Comparison of ENCODE assay signal across 19 cellular contexts in the genomic region with DNA sequence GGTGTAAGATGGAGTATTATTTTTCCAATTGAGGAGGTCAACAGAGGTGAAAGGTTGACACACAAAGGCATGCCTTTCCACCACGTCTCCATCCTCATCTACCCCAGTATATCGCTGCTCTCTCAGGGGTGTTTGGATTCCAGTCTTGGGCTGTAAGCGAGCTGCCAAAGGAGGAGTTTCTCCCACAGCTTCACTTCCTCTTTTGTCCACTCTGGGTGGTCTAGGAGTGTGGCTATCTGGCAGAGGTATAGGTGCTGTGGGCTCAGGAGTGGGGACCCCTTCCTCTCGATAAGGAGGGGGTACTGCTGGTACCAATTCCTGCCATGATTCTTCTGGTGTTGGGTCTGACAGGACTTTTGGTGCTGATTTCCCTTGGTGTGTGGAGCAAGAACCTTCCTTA.
"Had no signal": no experiment of that assay in that cellular context is flagged by ENCODE, and none has a peak within 500 bp of the region (broad histone marks: within the 10 kb centered on the region; RNA-seq: fewer than 3 reads in every experiment).

No MANE protein-coding gene starts in this region.

- DNase-seq: effector CD4-positive, alpha-beta T cell; endodermal cell; erythroblast; foreskin keratinocyte; immature natural killer cell; kidney; left cardiac atrium; left ventricle myocardium inferior; lower lobe of right lung; natural killer cell; nucleus accumbens; ovary; right cardiac atrium; stimulated activated CD4-positive, alpha-beta T cell treated with anti-CD3 and anti-CD28 coated beads, Interleukin-2, amount 100 ng/mL, for 24 hours; stimulated activated CD4-positive, alpha-beta T cell treated with anti-CD3 and anti-CD28 coated beads, Interleukin-4, amount 100 ng/mL, for 4 hours; stimulated activated naive B cell treated with anti-CD40 and anti-IgM and Interleukin-4, amounts not matched to agents 10 μg/mL and 1 μg/mL and 100 μg/mL, for 72 hours; stimulated activated naive CD8-positive, alpha-beta T cell treated with anti-CD3 and anti-CD28 coated beads, Interleukin-15, amount 100 ng/mL, for 72 hours; testis; upper lobe of right lung had no signal

- ATAC-seq: foreskin keratinocyte; left cardiac atrium; lower lobe of right lung; natural killer cell; right cardiac atrium; stimulated activated naive B cell treated with anti-CD40 and anti-IgM and Interleukin-4, amounts not matched to agents 10 μg/mL and 1 μg/mL and 100 μg/mL, for 72 hours; stimulated activated naive CD8-positive, alpha-beta T cell treated with anti-CD3 and anti-CD28 coated beads, Interleukin-15, amount 100 ng/mL, for 72 hours; upper lobe of right lung had no signal
